Comparison of ENCODE assay signal across 26 cellular contexts in genomic region chr18:10405014-10405493, GRCh38. TPM values are rescaled to one million over a fixed set of nuclear protein-coding genes. Genes with fewer than 3 reads are reported as not detected.
A peak's percentile ranks its signal among the peaks of the same experiment; 100 is the strongest.
DNase-seq lines count a peak whose midpoint lies in the region; ATAC-seq and TF ChIP-seq lines count a peak whose summit lies in the region.
"Had no signal": no experiment of that assay in that cellular context is flagged by ENCODE, and none has a peak within 500 bp of the region (broad histone marks: within the 10 kb centered on the region; RNA-seq: fewer than 3 reads in every experiment).

No MANE protein-coding gene starts in this region.

- H3K4me1 ChIP-seq in IMR-90 (ENCODE audit: control insufficient read depth, insufficient read depth, low read length) (no peaks in the 10 kb centered on the region), left ventricle myocardium inferior (peaks cover 18% of the 10 kb centered on the region), neural progenitor cell (peaks cover 63% of the 10 kb centered on the region), smooth muscle cell (ENCODE audit: low read depth) (peaks cover 33% of the 10 kb centered on the region)
- H3K4me1 ChIP-seq: adrenal gland had no signal

- no peak overlapping the region for H3K4me2 ChIP-seq in IMR-90 (ENCODE audit: low read depth, low read length)
- peak overlapping the region; percentile 62 for H3K4me2 ChIP-seq in neural progenitor cell
- no peak overlapping the region for H3K4me2 ChIP-seq in smooth muscle cell

- no peaks in the 10 kb centered on the region for H3K79me2 ChIP-seq in neural progenitor cell (ENCODE audit: low read depth)
- H3K79me2 ChIP-seq in smooth muscle cell (ENCODE audit: low read depth): no peaks in the 10 kb centered on the region

- H3K4me3 ChIP-seq in IMR-90 (ENCODE audit: insufficient read depth, low read depth, low read length) (no peak overlapping the region), left ventricle myocardium inferior (no peak overlapping the region), neural progenitor cell (no peak overlapping the region), smooth muscle cell (no peak overlapping the region)
- H3K4me3 ChIP-seq: adrenal gland had no signal

- no CpG with 5 or more reads among the region's 10 CpGs for whole genome bisulfite sequencing in IMR-90 (ENCODE audit: extremely low coverage in 2 of 2, insufficient read length in 1 of 2), 2 experiments
- WGBS in smooth muscle cell (ENCODE audit: low lambda C conversion rate): 68% methylated on average over 10 of the region's 10 CpGs

- H3K4me1 Mint-ChIP-seq in neural progenitor cell (peaks cover 93% of the 10 kb centered on the region), MCF 10A (ENCODE audit: insufficient read depth, unreplicated experiment) (no peaks in the 10 kb centered on the region), progenitor cell of endocrine pancreas (ENCODE audit: low read depth) (peaks cover 8% of the 10 kb centered on the region)

- in situ Hi-C loops in IMR-90 (cut with MboI; ENCODE audit: low sequenced_read_pairs): no loop called here

- no peak for TF ChIP-seq POLR2A in IMR-90 (IDR thresholded peaks at IDR 0.05; ENCODE audit: low read depth, low read length)

- no peak overlapping the region for H4K5ac ChIP-seq in IMR-90 (ENCODE audit: low read depth, low read length)

- H3K23ac ChIP-seq in IMR-90 (ENCODE audit: low read depth, low read length): no peak overlapping the region

- H3K9me1 ChIP-seq in IMR-90 (ENCODE audit: insufficient read depth, low read length): no peaks in the 10 kb centered on the region

- peaks cover 10% of the 10 kb centered on the region for H3K27me3 Mint-ChIP-seq in neural progenitor cell (ENCODE audit: insufficient read depth, low read depth)
- H3K27me3 Mint-ChIP-seq in MCF 10A (ENCODE audit: insufficient read depth, unreplicated experiment): no peaks in the 10 kb centered on the region
- peaks cover 40% of the 10 kb centered on the region for H3K27me3 Mint-ChIP-seq in progenitor cell of endocrine pancreas

- CTCF ChIA-PET in IMR-90 (lab: Yijun Ruan, JAX): no interaction called here
- CTCF ChIA-PET in MCF 10A (lab: Yijun Ruan, JAX): no interaction called here

- H3K14ac ChIP-seq in IMR-90 (replicated peaks; ENCODE audit: low read depth, low read length): no peak overlapping the region

- H4K8ac ChIP-seq in IMR-90 (ENCODE audit: low read depth in 2 of 2, low read length in 2 of 2): no peak overlapping the region

- H2BK5ac ChIP-seq in IMR-90 (ENCODE audit: low read depth, low read length, poor library complexity, severe bottlenecking): no peak overlapping the region

- no peak overlapping the region for H3K18ac ChIP-seq in IMR-90 (ENCODE audit: low read depth, low read length)

- ATAC-seq in IMR-90 (ENCODE audit: low read depth): no peak
- ATAC-seq: HCT116, Panc1 had no signal

- no peak overlapping the region for H2BK20ac ChIP-seq in IMR-90 (ENCODE audit: low read depth, low read length)

- dilution Hi-C loops in IMR-90 (cut with HindIII; ENCODE audit: low sequenced_read_pairs, unreplicated experiment): no loop called here

- TF ChIP-seq RAD21 in IMR-90 (IDR thresholded peaks at IDR 0.05; ENCODE audit: low read length): no peak

- H3K27me3 ChIP-seq in IMR-90 (ENCODE audit: control insufficient read depth, insufficient read depth, low read length) (peaks cover 16% of the 10 kb centered on the region), left ventricle myocardium inferior (ENCODE audit: low read depth) (peaks cover 7% of the 10 kb centered on the region), neural progenitor cell (peaks cover 20% of the 10 kb centered on the region), smooth muscle cell (ENCODE audit: low read depth) (no peaks in the 10 kb centered on the region)
- H3K27me3 ChIP-seq: adrenal gland, tibial nerve had no signal

- no peak overlapping the region for H3K4ac ChIP-seq in IMR-90 (ENCODE audit: low read depth, low read length)

- POLR2A ChIA-PET in IMR-90 (lab: Charles Lee; ENCODE audit: unreplicated experiment) (interaction anchor here (0.5 kb wide), 1 partner anchor 33 kb away, joined by 19 read pairs; no protein-coding TSS in a partner anchor), MCF 10A (lab: Yijun Ruan, JAX) (no interaction called here)

- H3K9me3 Mint-ChIP-seq in neural progenitor cell (peaks cover 7% of the 10 kb centered on the region), MCF 10A (ENCODE audit: unreplicated experiment) (no peaks in the 10 kb centered on the region), progenitor cell of endocrine pancreas (ENCODE audit: low read depth) (no peaks in the 10 kb centered on the region)
- H3K9me3 Mint-ChIP-seq: activated T-cell treated with anti-CD3 and anti-CD28 coated beads, Interleukin-2, amount 50 U/mL, for 24 hours; CD4-positive, alpha-beta T cell; naive B cell; stimulated activated naive CD8-positive, alpha-beta T cell treated with anti-CD3 and anti-CD28 coated beads, Interleukin-15, Interleukin-2, amounts not matched to agents 100 ng/mL and 50 ng/mL, for 24 hours had no signal

- H3K9ac ChIP-seq in IMR-90 (ENCODE audit: low read depth, low read length) (no peak overlapping the region), neural progenitor cell (no peak overlapping the region), smooth muscle cell (ENCODE audit: low read depth) (no peak overlapping the region)

- H3K4me3 Mint-ChIP-seq in neural progenitor cell (peak overlapping the region; percentile 58), MCF 10A (ENCODE audit: unreplicated experiment) (no peak overlapping the region), progenitor cell of endocrine pancreas (ENCODE audit: low read depth) (no peak overlapping the region)
- H3K4me3 Mint-ChIP-seq: activated T-cell treated with anti-CD3 and anti-CD28 coated beads, Interleukin-2, amount 50 U/mL, for 24 hours; CD4-positive, alpha-beta T cell; naive B cell; stimulated activated naive CD8-positive, alpha-beta T cell treated with anti-CD3 and anti-CD28 coated beads, Interleukin-15, Interleukin-2, amounts not matched to agents 100 ng/mL and 50 ng/mL, for 24 hours had no signal

- H3K9me3 ChIP-seq in IMR-90 (ENCODE audit: control insufficient read depth, insufficient read depth, low read length) (no peaks in the 10 kb centered on the region), left ventricle myocardium inferior (replicated peaks) (no peaks in the 10 kb centered on the region), neural progenitor cell (ENCODE audit: low read depth) (no peaks in the 10 kb centered on the region), smooth muscle cell (replicated peaks; ENCODE audit: low read depth) (no peaks in the 10 kb centered on the region)
- H3K9me3 ChIP-seq: adrenal gland, tibial nerve had no signal

- BruUV-seq in IMR-90 (replicated peaks; lab: Mats Ljungman, UMichigan) (no TSS peak), MCF 10A (replicated peaks; lab: Mats Ljungman, UMichigan) (no TSS peak)

- no peak overlapping the region for H2AK9ac ChIP-seq in IMR-90 (replicated peaks; ENCODE audit: low read depth, low read length, poor library complexity)

- H2BK15ac ChIP-seq in IMR-90 (ENCODE audit: low read depth, low read length): no peak overlapping the region

- no peak overlapping the region for H2AK5ac ChIP-seq in IMR-90 (ENCODE audit: low read depth, low read length)

- DNase-seq in IMR-90: no peak
- peak; percentile 13 for DNase-seq in OCI-M1 (lab: John Stamatoyannopoulos, UW)
- DNase-seq in left ventricle myocardium inferior: no peak
- no peak for DNase-seq in neural progenitor cell (ENCODE audit: low spot score)
- DNase-seq in MCF 10A (ENCODE audit: unreplicated experiment): no peak
- no peak for DNase-seq in progenitor cell of endocrine pancreas (ENCODE audit: low spot score, unreplicated experiment)
- DNase-seq in smooth muscle cell (lab: John Stamatoyannopoulos, UW; ENCODE audit: unreplicated experiment): no peak
- DNase-seq in hepatic stellate cell (ENCODE audit: low spot score): no peak
- DNase-seq: activated CD4-positive, alpha-beta T cell treated with anti-CD3 and anti-CD28 coated beads for 48 hours; activated T-cell treated with anti-CD3 and anti-CD28 coated beads, Interleukin-2, amount 50 U/mL, for 24 hours; adrenal gland; CD4-positive, alpha-beta T cell; effector memory CD4-positive, alpha-beta T cell; naive B cell; NCI-H1417 treated with DMSO at 0.1 percent for 48 hours; NCI-H2107; NK-92 treated with Interleukin-12 subunit alpha and Interleukin-12 subunit beta, amount 100 ng/mL, for 24 hours; stimulated activated CD4-positive, alpha-beta T cell treated with anti-CD3 and anti-CD28 coated beads, Interleukin-15, amount 100 ng/mL, for 24 hours had no signal

- TF ChIP-seq CTCF in IMR-90 (conservative IDR thresholded peaks at IDR 0.05; ENCODE audit: low read depth, low read length) (no peak), left ventricle myocardium inferior (IDR thresholded peaks at IDR 0.05; ENCODE audit: borderline replicate concordance) (no peak), neural progenitor cell (IDR thresholded peaks at IDR 0.05) (no peak), MCF 10A (IDR thresholded peaks at IDR 0.05; ENCODE audit: unreplicated experiment) (no peak), progenitor cell of endocrine pancreas (IDR thresholded peaks at IDR 0.05; ENCODE audit: unreplicated experiment) (no peak), smooth muscle cell (IDR thresholded peaks at IDR 0.05; ENCODE audit: borderline replicate concordance, insufficient read depth, poor library complexity, severe bottlenecking) (no peak)

- H3K36me3 Mint-ChIP-seq in neural progenitor cell (peaks cover 3% of the 10 kb centered on the region), MCF 10A (ENCODE audit: insufficient read depth, unreplicated experiment) (no peaks in the 10 kb centered on the region), progenitor cell of endocrine pancreas (ENCODE audit: insufficient read depth) (no peaks in the 10 kb centered on the region)
- H3K36me3 Mint-ChIP-seq: naive B cell had no signal

- no peak overlapping the region for H3K56ac ChIP-seq in IMR-90 (ENCODE audit: extremely low read depth, insufficient read depth, low read length)

- H4K91ac ChIP-seq in IMR-90 (ENCODE audit: insufficient read depth, low read depth, low read length): no peak overlapping the region

- no peaks in the 10 kb centered on the region for H3K36me3 ChIP-seq in IMR-90 (ENCODE audit: control insufficient read depth, insufficient read depth, low read length)
- no peaks in the 10 kb centered on the region for H3K36me3 ChIP-seq in left ventricle myocardium inferior
- H3K36me3 ChIP-seq in neural progenitor cell: no peaks in the 10 kb centered on the region
- no peaks in the 10 kb centered on the region for H3K36me3 ChIP-seq in smooth muscle cell (ENCODE audit: low read depth)
- H3K36me3 ChIP-seq: adrenal gland, tibial nerve had no signal

- H3K27ac Mint-ChIP-seq in neural progenitor cell (peak overlapping the region; percentile 97), MCF 10A (ENCODE audit: low read depth, unreplicated experiment) (no peak overlapping the region), progenitor cell of endocrine pancreas (no peak overlapping the region)
- H3K27ac Mint-ChIP-seq: activated T-cell treated with anti-CD3 and anti-CD28 coated beads, Interleukin-2, amount 50 U/mL, for 24 hours; CD4-positive, alpha-beta T cell; stimulated activated naive CD8-positive, alpha-beta T cell treated with anti-CD3 and anti-CD28 coated beads, Interleukin-15, Interleukin-2, amounts not matched to agents 100 ng/mL and 50 ng/mL, for 24 hours had no signal

- H4K20me1 ChIP-seq in IMR-90 (ENCODE audit: insufficient read depth, low read length): no peaks in the 10 kb centered on the region
- H4K20me1 ChIP-seq in neural progenitor cell (ENCODE audit: low read depth): peaks cover 15% of the 10 kb centered on the region
- H4K20me1 ChIP-seq in smooth muscle cell (ENCODE audit: low read depth): no peaks in the 10 kb centered on the region

- H3K79me1 ChIP-seq in IMR-90 (ENCODE audit: low read depth in 1 of 2, low read length in 2 of 2): no peaks in the 10 kb centered on the region

- H3K27ac ChIP-seq in IMR-90 (ENCODE audit: insufficient read depth, low read length): no peak overlapping the region
- peak overlapping the region; percentile 71 for H3K27ac ChIP-seq in left ventricle myocardium inferior (replicated peaks)
- H3K27ac ChIP-seq in neural progenitor cell: no peak overlapping the region
- H3K27ac ChIP-seq in smooth muscle cell (ENCODE audit: low read depth): no peak overlapping the region
- H3K27ac ChIP-seq: adrenal gland, VCaP had no signal

- no peak overlapping the region for H2AFZ ChIP-seq in IMR-90 (replicated peaks; ENCODE audit: low read length, poor library complexity)
- no peak overlapping the region for H2AFZ ChIP-seq in neural progenitor cell (replicated peaks)
- no peak overlapping the region for H2AFZ ChIP-seq in smooth muscle cell (ENCODE audit: low read depth)

- no peak overlapping the region for H2BK120ac ChIP-seq in IMR-90 (ENCODE audit: low read depth, low read length)

- H3F3A ChIP-seq in neural progenitor cell (ENCODE audit: low read depth) (peaks cover 45% of the 10 kb centered on the region), smooth muscle cell (ENCODE audit: low read depth) (peaks cover 10% of the 10 kb centered on the region)

- intact Hi-C loops in IMR-90 (cut with micrococcal nuclease): no loop called here
- intact Hi-C loops in left ventricle myocardium inferior (cut with micrococcal nuclease): loop anchor here (10.0 kb wide), 1 partner anchor 50 kb away; no protein-coding TSS in a partner anchor
- intact Hi-C loops in MCF 10A (cut with micrococcal nuclease): no loop called here

RNA-seq across cellular contexts. Expression of gene APCDD1, which starts 49.4 kb away (rescaled TPM):
- total RNA-seq in IMR-90 (2012; rRNA removed) (0.83 and 1.1 TPM in 2 replicates), left ventricle myocardium inferior (38.0 TPM), neural progenitor cell (ENCODE audit: low replicate concordance) (1.9 and 4.7 TPM in 2 replicates), MCF 10A (2022) (0.37 and 0.54 TPM in 2 replicates), progenitor cell of endocrine pancreas (9.7 and 10.9 TPM in 2 replicates), smooth muscle cell (15.0 and 17.3 TPM in 2 replicates)
- polyA plus RNA-seq in IMR-90 (2012; rRNA removed) (1.9 and 2.2 TPM in 2 replicates), smooth muscle cell (23.1 and 24.5 TPM in 2 replicates)
- 1.2 and 3.0 TPM in 2 replicates for polyA plus RNA-seq in IMR-90 (2012; cell fraction: cytosol; rRNA removed)
- polyA plus RNA-seq in IMR-90 (2012; cell fraction: nucleus; rRNA removed; ENCODE audit: low replicate concordance): 1.3 and 2.1 TPM in 2 replicates
- total RNA-seq: activated CD8-positive, alpha-beta memory T cell treated with anti-CD3 and anti-CD28 coated beads for 36 hours; CD4-positive, alpha-beta T cell; SK-MEL-5; T-helper 2 cell treated with Interferon-gamma antibody and Interleukin-4, amounts not matched to agents 100 ng/mL and 5 ng/mL, for 36 hours had no signal
